In genomic region chr10:61390841-61391240, GRCh38 we compare ENCODE assay signal across 1 cellular context.
TF ChIP-seq lines count a peak whose summit lies in the region.

No MANE protein-coding gene starts in this region.

TF ChIP-seq in GM23338, 12 proteins besides CTCF, POLR2A, EP300 and RAD21 (continued from another document):
- no peak for TF ChIP-seq ZNF462 (CRISPR knock-in tag; IDR thresholded peaks at IDR 0.05)
- TF ChIP-seq STAT1 (IDR thresholded peaks at IDR 0.05; ENCODE audit: unreplicated experiment), result no peak
- TF ChIP-seq EZH2 (IDR thresholded peaks at IDR 0.05; ENCODE audit: low read depth, unreplicated experiment), result no peak
- no peak for TF ChIP-seq EZH2phosphoT487 (IDR thresholded peaks at IDR 0.05; ENCODE audit: unreplicated experiment)
- no peak for TF ChIP-seq ETS1 (IDR thresholded peaks at IDR 0.05)
- no peak for TF ChIP-seq JUNB (IDR thresholded peaks at IDR 0.05; ENCODE audit: unreplicated experiment)
- no peak for TF ChIP-seq POLR2AphosphoS5 (IDR thresholded peaks at IDR 0.05; ENCODE audit: low read depth)
